In genomic region chr7:55565693-55566092, GRCh38 we compare ENCODE assay signal across 12 cellular contexts. TPM values are rescaled to one million over a fixed set of nuclear protein-coding genes. Genes with fewer than 3 reads are reported as not detected.
DNase-seq lines count a peak whose midpoint lies in the region; ATAC-seq and TF ChIP-seq lines count a peak whose summit lies in the region.
"Had no signal": no experiment of that assay in that cellular context is flagged by ENCODE, and none has a peak within 500 bp of the region (broad histone marks: within the 10 kb centered on the region; RNA-seq: fewer than 3 reads in every experiment).

No MANE protein-coding gene starts in this region.

- H3K9me3 ChIP-seq in Caco-2: no peaks in the 10 kb centered on the region

- no peak for TF ChIP-seq CTCF in Caco-2 (IDR thresholded peaks at IDR 0.05; ENCODE audit: insufficient read depth in 1 of 2, low read depth in 1 of 2, low read length in 1 of 2, severe bottlenecking in 1 of 2, unreplicated experiment in 1 of 2)

- H3K9me3 Mint-ChIP-seq in activated naive CD4-positive, alpha-beta T cell treated with anti-CD3 and anti-CD28 coated beads, Interleukin-2, amount 50 U/mL, for 72 hours: no peaks in the 10 kb centered on the region
- H3K9me3 Mint-ChIP-seq in effector memory CD8-positive, alpha-beta T cell: no peaks in the 10 kb centered on the region
- H3K9me3 Mint-ChIP-seq in stimulated activated naive CD8-positive, alpha-beta T cell treated with anti-CD3 and anti-CD28 coated beads, Interleukin-15, amount 100 ng/mL, for 72 hours: no peaks in the 10 kb centered on the region
- H3K9me3 Mint-ChIP-seq in Caco-2 (ENCODE audit: unreplicated experiment): no peaks in the 10 kb centered on the region

- intact Hi-C loops in Caco-2 (cut with micrococcal nuclease; ENCODE audit: unreplicated experiment): no loop called here

- no peaks in the 10 kb centered on the region for H3K4me1 ChIP-seq in Caco-2

- H3K36me3 ChIP-seq in Caco-2 (ENCODE audit: control insufficient read depth, insufficient read depth, low read length): no peaks in the 10 kb centered on the region; the same call in 1 of the 2 replicates

- peak in 1 of 2 donors; percentile 9 for ATAC-seq in activated naive CD4-positive, alpha-beta T cell treated with anti-CD3 and anti-CD28 coated beads, Interleukin-2, amount 50 U/mL, for 72 hours
- no peak for ATAC-seq in effector memory CD8-positive, alpha-beta T cell (replicated peaks)
- ATAC-seq in stimulated activated naive CD8-positive, alpha-beta T cell treated with anti-CD3 and anti-CD28 coated beads, Interleukin-15, amount 100 ng/mL, for 72 hours: no peak
- no peak for ATAC-seq in GM19328 (IDR thresholded peaks at IDR 0.05; ENCODE audit: unreplicated experiment)

- CTCF ChIA-PET in Caco-2 (lab: Charles Lee): no interaction called here

- no peak overlapping the region for H3K4me3 ChIP-seq in Caco-2 (ENCODE audit: low read depth, low read length)
- H3K4me3 ChIP-seq: coronary artery had no signal

- peaks cover 9 to 58% of the 10 kb centered on the region in 2 donors for H3K36me3 Mint-ChIP-seq in activated naive CD4-positive, alpha-beta T cell treated with anti-CD3 and anti-CD28 coated beads, Interleukin-2, amount 50 U/mL, for 72 hours
- peaks cover 17% of the 10 kb centered on the region for H3K36me3 Mint-ChIP-seq in effector memory CD8-positive, alpha-beta T cell (ENCODE audit: insufficient read depth)
- peaks cover 5% of the 10 kb centered on the region for H3K36me3 Mint-ChIP-seq in Caco-2 (ENCODE audit: insufficient read depth, unreplicated experiment)

- POLR2A ChIA-PET in Caco-2 (lab: Charles Lee): no interaction called here

- H3K4me1 Mint-ChIP-seq in effector memory CD8-positive, alpha-beta T cell (ENCODE audit: low read depth in 2 of 2): peaks cover 75 to 84% of the 10 kb centered on the region in 2 donors
- peaks cover 92% of the 10 kb centered on the region for H3K4me1 Mint-ChIP-seq in stimulated activated naive CD8-positive, alpha-beta T cell treated with anti-CD3 and anti-CD28 coated beads, Interleukin-15, amount 100 ng/mL, for 72 hours
- no peaks in the 10 kb centered on the region for H3K4me1 Mint-ChIP-seq in Caco-2 (ENCODE audit: low read depth, unreplicated experiment)

- peak overlapping the region; percentile 59 for H3K27ac Mint-ChIP-seq in activated naive CD4-positive, alpha-beta T cell treated with anti-CD3 and anti-CD28 coated beads, Interleukin-2, amount 50 U/mL, for 72 hours
- peak overlapping the region; percentile 91 to 93 for H3K27ac Mint-ChIP-seq in effector memory CD8-positive, alpha-beta T cell
- H3K27ac Mint-ChIP-seq in stimulated activated naive CD8-positive, alpha-beta T cell treated with anti-CD3 and anti-CD28 coated beads, Interleukin-15, amount 100 ng/mL, for 72 hours: no peak overlapping the region
- no peak overlapping the region for H3K27ac Mint-ChIP-seq in Caco-2 (ENCODE audit: unreplicated experiment)

- H3K27me3 ChIP-seq in Caco-2 (replicated peaks; ENCODE audit: control insufficient read depth, insufficient read depth, low read length): no peaks in the 10 kb centered on the region

- no peaks in the 10 kb centered on the region for H3K27me3 Mint-ChIP-seq in effector memory CD8-positive, alpha-beta T cell
- no peaks in the 10 kb centered on the region for H3K27me3 Mint-ChIP-seq in stimulated activated naive CD8-positive, alpha-beta T cell treated with anti-CD3 and anti-CD28 coated beads, Interleukin-15, amount 100 ng/mL, for 72 hours
- no peaks in the 10 kb centered on the region for H3K27me3 Mint-ChIP-seq in Caco-2 (ENCODE audit: insufficient read depth, unreplicated experiment)

- BruUV-seq in Caco-2 (replicated peaks; lab: Mats Ljungman, UMichigan): no TSS peak

- peak overlapping the region in 1 of 2 donors; percentile 42 for H3K4me3 Mint-ChIP-seq in effector memory CD8-positive, alpha-beta T cell
- H3K4me3 Mint-ChIP-seq in stimulated activated naive CD8-positive, alpha-beta T cell treated with anti-CD3 and anti-CD28 coated beads, Interleukin-15, amount 100 ng/mL, for 72 hours: peak overlapping the region; percentile 32 to 50
- no peak overlapping the region for H3K4me3 Mint-ChIP-seq in Caco-2 (ENCODE audit: unreplicated experiment)

- no peak for DNase-seq in activated naive CD4-positive, alpha-beta T cell treated with anti-CD3 and anti-CD28 coated beads, Interleukin-2, amount 50 U/mL, for 72 hours (ENCODE audit: low spot score in 2 of 2)
- DNase-seq in activated naive CD4-positive, alpha-beta T cell treated with anti-CD3 and anti-CD28 coated beads, Interleukin-2, amount 50 U/mL, for 16 hours: no peak
- DNase-seq in NCI-H748 (lab: John Stamatoyannopoulos, UW; ENCODE audit: unreplicated experiment) (peak; percentile 80), Caco-2 (no peak), NCI-H1436 (lab: John Stamatoyannopoulos, UW) (no peak)
- DNase-seq in effector memory CD8-positive, alpha-beta T cell: no peak
- DNase-seq in stimulated activated naive CD8-positive, alpha-beta T cell treated with anti-CD3 and anti-CD28 coated beads, Interleukin-15, amount 100 ng/mL, for 72 hours: no peak
- DNase-seq: activated CD4-positive, CD25-positive, alpha-beta regulatory T cell; MV-4-11; retina had no signal

RNA-seq across cellular contexts. Expression of gene VOPP1, which starts 6.6 kb away (rescaled TPM):
- total RNA-seq in activated naive CD4-positive, alpha-beta T cell treated with anti-CD3 and anti-CD28 coated beads, Interleukin-2, amount 50 U/mL, for 72 hours: 100 to 1,000 TPM in 1 of 2 donors, 10 to 100 TPM in 1; 52.0 to 124 TPM
- total RNA-seq in Caco-2 (2022): 43.6 and 46.8 TPM in 2 replicates

Comparison
In these comparisons a context has a peak if more than half of its experiments do, and no peak if none do; other contexts are left out.
1. H3K27ac Mint-ChIP-seq: peak in activated naive CD4-positive, alpha-beta T cell treated with anti-CD3 and anti-CD28 coated beads, Interleukin-2, amount 50 U/mL, for 72 hours (2 of 2) and effector memory CD8-positive, alpha-beta T cell (2 of 2); none in stimulated activated naive CD8-positive, alpha-beta T cell treated with anti-CD3 and anti-CD28 coated beads, Interleukin-15, amount 100 ng/mL, for 72 hours (0 of 2) and Caco-2 (single experiment).